8 cellular contexts compared by ENCODE assay signal in the genomic region with DNA sequence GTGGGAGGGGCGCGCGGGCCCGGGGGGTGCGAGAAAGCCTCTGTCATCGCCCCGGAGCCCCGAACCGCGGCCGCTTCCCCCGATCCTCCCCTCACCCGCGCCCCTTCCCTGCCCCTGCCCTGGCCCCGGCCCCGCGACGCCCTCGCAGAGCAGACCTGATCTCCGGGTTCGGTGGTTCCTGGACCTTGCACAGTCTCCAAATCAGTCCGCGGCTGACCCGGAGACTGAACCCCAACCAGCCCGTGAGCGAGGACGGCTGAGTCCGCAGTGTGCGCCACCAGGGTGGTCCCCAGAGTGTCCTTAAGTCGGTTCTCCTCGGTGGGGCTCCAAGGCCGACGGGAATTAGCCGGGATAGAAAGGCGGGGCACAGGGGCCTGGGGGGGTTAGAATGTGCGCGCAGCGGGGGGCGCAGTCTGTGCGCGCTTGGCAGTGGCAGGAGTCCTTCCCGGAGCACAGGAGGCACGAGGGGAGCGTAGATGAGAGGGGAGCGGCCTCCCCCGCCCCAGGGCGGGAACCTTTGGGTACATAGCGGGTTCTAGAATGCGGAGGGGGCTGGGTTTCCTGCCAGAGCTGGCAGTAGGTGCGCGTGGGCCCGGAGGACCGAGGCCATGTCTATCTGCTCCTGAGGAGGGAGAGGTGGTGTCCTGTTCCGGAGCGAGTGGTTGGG. TPM values are rescaled to one million over a fixed set of nuclear protein-coding genes. Genes with fewer than 3 reads are reported as not detected.
DNase-seq lines count a peak whose midpoint lies in the region; ATAC-seq and TF ChIP-seq lines count a peak whose summit lies in the region.

No MANE protein-coding gene starts in this region.

- no peaks in the 10 kb centered on the region for H3K27me3 Mint-ChIP-seq in activated naive CD8-positive, alpha-beta T cell treated with anti-CD3 and anti-CD28 coated beads, Interleukin-2, amount 10 ng/mL, durations not matched to agents 7 days and 5 days

- POLR2A ChIA-PET in activated naive CD8-positive, alpha-beta T cell treated with anti-CD3 and anti-CD28 coated beads, Interleukin-2, amount 10 ng/mL, durations not matched to agents 7 days and 5 days (lab: Charles Lee) = interaction anchor here (1.0 to 1.5 kb wide), 3 partner anchors 13 to 116 kb away, joined by 4 read pairs; partner anchors contain the start of genes ENDOG and ZDHHC12

- peaks cover 5% of the 10 kb centered on the region for H3K36me3 ChIP-seq in iPS DF 6.9 (ENCODE audit: control insufficient read depth, insufficient read depth, low read length)
- H3K36me3 ChIP-seq in skeletal muscle satellite cell (ENCODE audit: insufficient read depth, low read length) = no peaks in the 10 kb centered on the region

- peak; percentile 29 for ATAC-seq in activated naive CD8-positive, alpha-beta T cell treated with anti-CD3 and anti-CD28 coated beads, Interleukin-2, amount 10 ng/mL, durations not matched to agents 7 days and 5 days (ENCODE audit: low read depth)

- H3K9ac ChIP-seq in skeletal muscle satellite cell (ENCODE audit: low read depth, low read length) = peak overlapping the region; percentile 88

- H3K27me3 ChIP-seq in iPS DF 6.9 (ENCODE audit: control insufficient read depth, insufficient read depth, low read length) (no peaks in the 10 kb centered on the region), skeletal muscle satellite cell (ENCODE audit: control insufficient read depth, insufficient read depth, low read length) (no peaks in the 10 kb centered on the region)

- no peaks in the 10 kb centered on the region for H3K36me3 Mint-ChIP-seq in activated naive CD8-positive, alpha-beta T cell treated with anti-CD3 and anti-CD28 coated beads, Interleukin-2, amount 10 ng/mL, durations not matched to agents 7 days and 5 days

- DNase-seq in activated T-cell treated with anti-CD3 and anti-CD28 coated beads for 4 hours (peak; percentile 20), LNCaP clone FGC (ENCODE audit: low read depth) (no peak), iPS DF 6.9 (ENCODE audit: low read depth, low spot score) (no peak), COLO829 (ENCODE audit: low spot score) (no peak), cerebellar nuclear complex (lab: John Stamatoyannopoulos, UW) (no peak)
- no peak for DNase-seq in activated T-cell treated with anti-CD3 and anti-CD28 coated beads, Interleukin-2, amount 50 U/mL, for 1 hour
- peak; percentile 60 for DNase-seq in activated naive CD8-positive, alpha-beta T cell treated with anti-CD3 and anti-CD28 coated beads, Interleukin-2, amount 10 ng/mL, durations not matched to agents 7 days and 5 days

- H3K4me3 ChIP-seq in LNCaP clone FGC (ENCODE audit: low read depth, low read length) = peak overlapping the region; percentile 54
- H3K4me3 ChIP-seq in iPS DF 6.9 (ENCODE audit: low read length) = peak overlapping the region; percentile 46; the same call in 1 of the 2 replicates
- H3K4me3 ChIP-seq in skeletal muscle satellite cell (ENCODE audit: low read length) = peak overlapping the region; percentile 87

- H3K27ac Mint-ChIP-seq in activated naive CD8-positive, alpha-beta T cell treated with anti-CD3 and anti-CD28 coated beads, Interleukin-2, amount 10 ng/mL, durations not matched to agents 7 days and 5 days = peak overlapping the region; percentile 48

- peaks cover 10% of the 10 kb centered on the region for H3K4me1 Mint-ChIP-seq in activated naive CD8-positive, alpha-beta T cell treated with anti-CD3 and anti-CD28 coated beads, Interleukin-2, amount 10 ng/mL, durations not matched to agents 7 days and 5 days

- WGBS in iPS DF 6.9 (ENCODE audit: insufficient coverage, insufficient read length) = no CpG with 5 or more reads among the region's 55 CpGs

- peak overlapping the region; percentile 96 for H3K4me2 ChIP-seq in skeletal muscle satellite cell (ENCODE audit: low read length)

- peaks cover 2% of the 10 kb centered on the region for H3K4me1 ChIP-seq in iPS DF 6.9 (ENCODE audit: control insufficient read depth, insufficient read depth, low read length)
- H3K4me1 ChIP-seq in skeletal muscle satellite cell (ENCODE audit: control insufficient read depth, insufficient read depth, low read length) = peaks cover 9% of the 10 kb centered on the region

- no peaks in the 10 kb centered on the region for H3K9me3 Mint-ChIP-seq in activated naive CD8-positive, alpha-beta T cell treated with anti-CD3 and anti-CD28 coated beads, Interleukin-2, amount 10 ng/mL, durations not matched to agents 7 days and 5 days

- H3K9me3 ChIP-seq in iPS DF 6.9 (ENCODE audit: control insufficient read depth, insufficient read depth, low read length) (no peaks in the 10 kb centered on the region), skeletal muscle satellite cell (replicated peaks; ENCODE audit: low read length) (no peaks in the 10 kb centered on the region)

- H3K4me3 Mint-ChIP-seq in activated naive CD8-positive, alpha-beta T cell treated with anti-CD3 and anti-CD28 coated beads, Interleukin-2, amount 10 ng/mL, durations not matched to agents 7 days and 5 days = peak overlapping the region; percentile 92

- H3K27ac ChIP-seq in iPS DF 6.9 (ENCODE audit: low read length) = no peak overlapping the region

- TF ChIP-seq CTCF in LNCaP clone FGC (IDR thresholded peaks at IDR 0.05; ENCODE audit: control insufficient read depth, extremely low read depth, insufficient read depth) = no peak

RNA-seq across cellular contexts. Expression of gene PKN3, which starts 0.8 kb away (rescaled TPM):
- total RNA-seq in activated naive CD8-positive, alpha-beta T cell treated with anti-CD3 and anti-CD28 coated beads, Interleukin-2, amount 10 ng/mL, durations not matched to agents 7 days and 5 days = 1 to 10 TPM; 7.4 to 9.6 TPM
- 1.3 and 2.2 TPM in 2 replicates for total RNA-seq in skeletal muscle satellite cell (2012; rRNA removed)

RNA-seq across cellular contexts. Expression of gene SET, which starts 14.1 kb away (rescaled TPM):
- total RNA-seq in activated naive CD8-positive, alpha-beta T cell treated with anti-CD3 and anti-CD28 coated beads, Interleukin-2, amount 10 ng/mL, durations not matched to agents 7 days and 5 days = 100 to 1,000 TPM; 411 to 415 TPM
- 329 and 459 TPM in 2 replicates for total RNA-seq in skeletal muscle satellite cell (2012; rRNA removed)

RNA-seq across cellular contexts. Expression of gene ZDHHC12, which starts 20.8 kb away (rescaled TPM):
- 10 to 100 TPM; 64.1 to 68.9 TPM for total RNA-seq in activated naive CD8-positive, alpha-beta T cell treated with anti-CD3 and anti-CD28 coated beads, Interleukin-2, amount 10 ng/mL, durations not matched to agents 7 days and 5 days
- 22.9 and 28.4 TPM in 2 replicates for total RNA-seq in skeletal muscle satellite cell (2012; rRNA removed)

RNA-seq across cellular contexts. Expression of gene DYNC2I2, which starts 46.4 kb away (rescaled TPM):
- 10 to 100 TPM; 37.7 to 40.4 TPM for total RNA-seq in activated naive CD8-positive, alpha-beta T cell treated with anti-CD3 and anti-CD28 coated beads, Interleukin-2, amount 10 ng/mL, durations not matched to agents 7 days and 5 days
- 34.2 and 44.1 TPM in 2 replicates for total RNA-seq in skeletal muscle satellite cell (2012; rRNA removed)

Comparison
In these comparisons a context has a peak if more than half of its experiments do, and no peak if none do; other contexts are left out.
1. DNase-seq: peak in activated T-cell treated with anti-CD3 and anti-CD28 coated beads for 4 hours (single experiment) and activated naive CD8-positive, alpha-beta T cell treated with anti-CD3 and anti-CD28 coated beads, Interleukin-2, amount 10 ng/mL, durations not matched to agents 7 days and 5 days (single experiment); none in activated T-cell treated with anti-CD3 and anti-CD28 coated beads, Interleukin-2, amount 50 U/mL, for 1 hour (single experiment), LNCaP clone FGC (single experiment), iPS DF 6.9 (single experiment), COLO829 (single experiment) and cerebellar nuclear complex (0 of 2).
2. Peak in every context shown above with its lines, with median percentiles within 50 percentile points of each other: H3K4me3 ChIP-seq.